ENCODE assay signal across 16 cellular contexts in genomic region chr19:18396471-18397241, GRCh38. TPM values are rescaled to one million over a fixed set of nuclear protein-coding genes. Genes with fewer than 3 reads are reported as not detected.
DNase-seq lines count a peak whose midpoint lies in the region; ATAC-seq and TF ChIP-seq lines count a peak whose summit lies in the region.
"Had no signal": no experiment of that assay in that cellular context is flagged by ENCODE, and none has a peak within 500 bp of the region (broad histone marks: within the 10 kb centered on the region; RNA-seq: fewer than 3 reads in every experiment).

No MANE protein-coding gene starts in this region.

- peaks cover 2% of the 10 kb centered on the region; the same call in 1 of the 2 replicates for H3K4me1 ChIP-seq in GM23338 (ENCODE audit: insufficient read depth)
- H3K4me1 ChIP-seq in spleen, result peaks cover 24 to 100% (median 79%) of the 10 kb centered on the region in 6 donors
- no peaks in the 10 kb centered on the region for H3K4me1 ChIP-seq in MM.1S (ENCODE audit: low read length)

- H3F3A ChIP-seq in GM23338 (replicated peaks; ENCODE audit: low read depth) (0 out of 2 replicates have a peak, but pooled peaks cover 3% of the 10 kb centered on the region), MM.1S (ENCODE audit: insufficient read depth, low read length) (no peaks in the 10 kb centered on the region)

- H3K27me3 ChIP-seq in GM23338 (ENCODE audit: insufficient read depth), result 0 out of 2 replicates have a peak, but pooled peaks cover 4% of the 10 kb centered on the region
- H3K27me3 ChIP-seq in spleen (replicated peaks in 1 of 7), result peaks cover 0 to 23% (median 0%) of the 10 kb centered on the region in 7 donors
- H3K27me3 ChIP-seq in MM.1S (replicated peaks; ENCODE audit: insufficient read depth, low read length), result peaks cover 48% of the 10 kb centered on the region

- CTCF ChIA-PET in WTC11 (lab: Charles Lee), result interaction anchor here (0.6 to 6.6 kb wide), 9 partner anchors 8 to 363 kb away, joined by 3 to 73 read pairs (median 4); partner anchors contain the start of gene GDF15

- H3K27me3 Mint-ChIP-seq in GM23338 (ENCODE audit: insufficient read depth, low read depth, poor library complexity) (peaks cover 16% of the 10 kb centered on the region), WTC11 (ENCODE audit: low read depth) (no peaks in the 10 kb centered on the region)
- H3K27me3 Mint-ChIP-seq: progenitor cell of endocrine pancreas had no signal

- H3K9me3 Mint-ChIP-seq in GM23338, result no peaks in the 10 kb centered on the region
- H3K9me3 Mint-ChIP-seq in WTC11, result no peaks in the 10 kb centered on the region
- H3K9me3 Mint-ChIP-seq: activated naive CD4-positive, alpha-beta T cell treated with anti-CD3 and anti-CD28 coated beads, Interleukin-2, amount 50 U/mL, for 72 hours had no signal

- H3K9me2 ChIP-seq in GM23338 (ENCODE audit: insufficient read depth) (no peaks in the 10 kb centered on the region), MM.1S (replicated peaks; ENCODE audit: insufficient read depth, low read length) (no peaks in the 10 kb centered on the region)

- H3K36me3 ChIP-seq in GM23338 (ENCODE audit: insufficient read depth) (no peaks in the 10 kb centered on the region), spleen (peaks cover 0 to 33% (median 1%) of the 10 kb centered on the region in 6 donors), MM.1S (replicated peaks; ENCODE audit: insufficient read depth, low read length) (no peaks in the 10 kb centered on the region)

- H3K4me3 ChIP-seq in GM23338 (peak overlapping the region; percentile 48; the same call in 1 of the 2 replicates), lower leg skin (ENCODE audit: low read depth, poor library complexity, severe bottlenecking) (peak overlapping the region; percentile 4), spleen (peak overlapping the region; percentile 20 to 70 (median 54)), MM.1S (ENCODE audit: low read length) (no peak overlapping the region)

- H3K36me3 Mint-ChIP-seq in GM23338 (ENCODE audit: low read depth) (no peaks in the 10 kb centered on the region), WTC11 (no peaks in the 10 kb centered on the region)
- H3K36me3 Mint-ChIP-seq: activated naive CD4-positive, alpha-beta T cell treated with anti-CD3 and anti-CD28 coated beads, Interleukin-2, amount 50 U/mL, for 72 hours had no signal

- H3K27ac Mint-ChIP-seq in GM23338 (no peak overlapping the region), WTC11 (no peak overlapping the region)
- H3K27ac Mint-ChIP-seq: activated naive CD4-positive, alpha-beta T cell treated with anti-CD3 and anti-CD28 coated beads, Interleukin-2, amount 50 U/mL, for 72 hours; progenitor cell of endocrine pancreas had no signal

- H3K79me2 ChIP-seq in GM23338 (replicated peaks; ENCODE audit: insufficient read depth) (no peaks in the 10 kb centered on the region), MM.1S (ENCODE audit: low read length) (no peaks in the 10 kb centered on the region)

- ATAC-seq in GM23338, result no peak
- no peak for ATAC-seq in WTC11
- ATAC-seq: activated naive CD4-positive, alpha-beta T cell treated with anti-CD3 and anti-CD28 coated beads, Interleukin-2, amount 50 U/mL, for 72 hours had no signal

- H3K27ac ChIP-seq in GM23338 (ENCODE audit: low read depth) (no peak overlapping the region), spleen (peak overlapping the region; percentile 32 to 92 (median 86)), MM.1S (ENCODE audit: low read length) (no peak overlapping the region)
- H3K27ac ChIP-seq: C4-2B had no signal

- WGBS in lower leg skin, 2 donors, result 61 to 76% methylated on average over 20 to 33 of the region's 37 CpGs
- WGBS in spleen, 5 donors, result 44 to 71% (median 61%) methylated on average over 18 to 37 of the region's 37 CpGs

- H3K9ac ChIP-seq in MM.1S (ENCODE audit: low read length), result no peak overlapping the region

- H3K4me1 Mint-ChIP-seq in GM23338, result peaks cover 3% of the 10 kb centered on the region; the same call in 2 of the 3 replicates
- peaks cover 5% of the 10 kb centered on the region for H3K4me1 Mint-ChIP-seq in WTC11

- POLR2A ChIA-PET in WTC11 (lab: Charles Lee), result interaction anchor here (1.3 kb wide), 1 partner anchor 115 kb away, joined by 3 read pairs; the partner anchor contains the start of gene JUND

- TF ChIP-seq POLR2A in lower leg skin (IDR thresholded peaks at IDR 0.05) (no peak), spleen (IDR thresholded peaks at IDR 0.05) (no peak)

- intact Hi-C loops in lower leg skin (cut with DNase I; ENCODE audit: low total_unique reads) (no loop called here), spleen (cut with DNase I; ENCODE audit: low total_unique reads) (no loop called here)

- TF ChIP-seq CTCF in GM23338 (conservative IDR thresholded peaks at IDR 0.05; ENCODE audit: low read depth in 2 of 2) (no peak), WTC11 (IDR thresholded peaks at IDR 0.05) (no peak), lower leg skin (IDR thresholded peaks at IDR 0.05) (no peak), spleen (IDR thresholded peaks at IDR 0.05 in 8 of 11, conservative IDR thresholded peaks at IDR 0.05 in 3 of 11) (no peak), MM.1S (IDR thresholded peaks at IDR 0.05; ENCODE audit: low read length) (no peak)

- DNase-seq in GM23338 (ENCODE audit: low spot score) (no peak), WTC11 (ENCODE audit: low spot score) (no peak), lower leg skin (ENCODE audit: low spot score in 2 of 2) (no peak), spleen (peak; percentile 86), cerebellar nuclear complex (lab: John Stamatoyannopoulos, UW) (no peak), UCSD-AML1 (lab: John Stamatoyannopoulos, UW; ENCODE audit: unreplicated experiment) (no peak), MM.1S (no peak), HT-29 (ENCODE audit: low spot score) (no peak)
- DNase-seq: hippocampal formation, NCI-H1092, NCI-H2171 treated with DMSO at 0.1 percent for 48 hours had no signal

- H3K4me3 Mint-ChIP-seq in GM23338 (no peak overlapping the region), WTC11 (0 out of 2 replicates have a peak overlapping the region, but pooled peaks have one; percentile 8)

- H4K20me1 ChIP-seq in GM23338 (replicated peaks; ENCODE audit: insufficient read depth) (no peaks in the 10 kb centered on the region), MM.1S (ENCODE audit: insufficient read depth, low read length) (no peaks in the 10 kb centered on the region)

- no peaks in the 10 kb centered on the region for H3K9me3 ChIP-seq in spleen
- no peaks in the 10 kb centered on the region for H3K9me3 ChIP-seq in MM.1S (replicated peaks; ENCODE audit: insufficient read depth, low read length)

- H3K4me2 ChIP-seq in GM23338, result peak overlapping the region; percentile 75; the same call in 1 of the 2 replicates
- H3K4me2 ChIP-seq in MM.1S (ENCODE audit: low read depth, low read length), result no peak overlapping the region

- H2AFZ ChIP-seq in GM23338, result no peak overlapping the region; the same call in 1 of the 2 replicates
- H2AFZ ChIP-seq in MM.1S (ENCODE audit: low read length), result no peak overlapping the region

TF ChIP-seq in GM23338, 12 proteins besides CTCF, POLR2A, EP300 and RAD21 (continues in another document):
- TF ChIP-seq EZH2phosphoT487 (IDR thresholded peaks at IDR 0.05; ENCODE audit: unreplicated experiment) (no peak), NANOG (IDR thresholded peaks at IDR 0.05; ENCODE audit: borderline replicate concordance) (no peak), JUNB (IDR thresholded peaks at IDR 0.05; ENCODE audit: unreplicated experiment) (no peak)

RNA-seq across cellular contexts. Expression of gene LRRC25, which starts 0.8 kb away (rescaled TPM):
- total RNA-seq in GM23338 (2014; rRNA removed; shearing (Covaris generic)), result 0.17 TPM in 1 of 2 replicates, not detected in the other
- 0.14 and 0.24 TPM in 2 replicates for polyA plus RNA-seq in GM23338 (2016; fragmentation: Nextera tagmentation; extraction: Ambion mirVana)
- 0.07 to 0.31 TPM (median 0.18 TPM) in 3 replicates for total RNA-seq in WTC11 (2021)
- total RNA-seq in lower leg skin, result 1 to 10 TPM in 3 of 4 donors, not detected in 1; 1.2 to 3.4 (median 2.2) TPM
- 100 to 1,000 TPM in 3 of 7 donors, 10 to 100 TPM in 4; 82.2 to 164 (median 90.5) TPM for total RNA-seq in spleen
- 10 to 100 TPM; 14.6 to 32.2 (median 16.0) TPM for polyA plus RNA-seq in spleen
- not detected in 2 replicates for total RNA-seq in HT-29 (2014; rRNA removed; shearing (Covaris generic))
- total RNA-seq: activated naive CD4-positive, alpha-beta T cell treated with anti-CD3 and anti-CD28 coated beads, Interleukin-2, amount 50 U/mL, for 72 hours; chondrocyte; Daoy; progenitor cell of endocrine pancreas had no signal

RNA-seq across cellular contexts. Expression of gene GDF15, which starts 10.7 kb away (rescaled TPM):
- total RNA-seq in GM23338 (2014; rRNA removed; shearing (Covaris generic)), result 15.7 and 19.8 TPM in 2 replicates
- polyA plus RNA-seq in GM23338 (2016; fragmentation: Nextera tagmentation; extraction: Ambion mirVana) (12.6 and 18.3 TPM in 2 replicates), spleen (10 to 100 TPM in 1 of 3 donors, under 1 TPM in 2; 0.77 to 15.9 (median 0.96) TPM)
- total RNA-seq in WTC11 (2021) (18.3 to 27.3 TPM (median 19.1 TPM) in 3 replicates), lower leg skin (1 to 10 TPM in 2 of 4 donors, under 1 TPM in 1, not detected in 1; 0.49 to 5.1 (median 4.5) TPM), spleen (10 to 100 TPM in 2 of 7 donors, 1 to 10 TPM in 5; 1.9 to 34.3 (median 4.3) TPM)
- total RNA-seq in HT-29 (2014; rRNA removed; shearing (Covaris generic)), result 529 and 584 TPM in 2 replicates

RNA-seq across cellular contexts. Expression of gene SSBP4, which starts 22.5 kb away (rescaled TPM):
- total RNA-seq in GM23338 (2014; rRNA removed; shearing (Covaris generic)), result 42.8 and 44.4 TPM in 2 replicates
- polyA plus RNA-seq in GM23338 (2016; fragmentation: Nextera tagmentation; extraction: Ambion mirVana), result 47.9 and 52.0 TPM in 2 replicates
- 44.5 to 51.2 TPM (median 47.4 TPM) in 3 replicates for total RNA-seq in WTC11 (2021)
- 10 to 100 TPM; 28.8 to 42.0 (median 36.0) TPM for total RNA-seq in lower leg skin
- total RNA-seq in spleen, result 100 to 1,000 TPM in 1 of 7 donors, 10 to 100 TPM in 6; 56.3 to 103 (median 82.4) TPM
- polyA plus RNA-seq in spleen, result 100 to 1,000 TPM in 1 of 3 donors, 10 to 100 TPM in 2; 80.6 to 143 (median 94.9) TPM
- total RNA-seq in HT-29 (2014; rRNA removed; shearing (Covaris generic)), result 78.0 and 87.1 TPM in 2 replicates

RNA-seq across cellular contexts. Expression of gene ISYNA1, which starts 41.3 kb away (rescaled TPM):
- 199 and 208 TPM in 2 replicates for total RNA-seq in GM23338 (2014; rRNA removed; shearing (Covaris generic))
- polyA plus RNA-seq in GM23338 (2016; fragmentation: Nextera tagmentation; extraction: Ambion mirVana) (191 and 217 TPM in 2 replicates), spleen (10 to 100 TPM; 31.7 to 58.2 (median 49.0) TPM)
- total RNA-seq in WTC11 (2021) (236 to 310 TPM (median 307 TPM) in 3 replicates), lower leg skin (10 to 100 TPM; 16.9 to 29.9 (median 22.3) TPM), spleen (10 to 100 TPM; 37.5 to 82.3 (median 44.4) TPM)
- 5.3 and 14.9 TPM in 2 replicates for total RNA-seq in HT-29 (2014; rRNA removed; shearing (Covaris generic))

RNA-seq across cellular contexts. Expression of gene PGPEP1, which starts 56.3 kb away (rescaled TPM):
- total RNA-seq in GM23338 (2014; rRNA removed; shearing (Covaris generic)), result 18.9 and 27.6 TPM in 2 replicates
- polyA plus RNA-seq in GM23338 (2016; fragmentation: Nextera tagmentation; extraction: Ambion mirVana) (15.5 and 19.4 TPM in 2 replicates), spleen (10 to 100 TPM in 1 of 3 donors, 1 to 10 TPM in 2; 9.3 to 17.3 (median 9.6) TPM)
- total RNA-seq in WTC11 (2021) (39.2 to 68.1 TPM (median 40.8 TPM) in 3 replicates), lower leg skin (1 to 10 TPM; 2.4 to 7.1 (median 4.8) TPM), spleen (10 to 100 TPM; 20.2 to 65.6 (median 45.1) TPM)
- 13.6 and 18.9 TPM in 2 replicates for total RNA-seq in HT-29 (2014; rRNA removed; shearing (Covaris generic))

Comparison
In these comparisons a context has a peak if more than half of its experiments do, and no peak if none do; other contexts are left out.
1. H3K27ac ChIP-seq: peak in spleen (8 of 8); none in GM23338 (single experiment) and MM.1S (single experiment).
2. RNA of gene LRRC25, which starts 0.8 kb away (total RNA-seq): 82.2 to 164 TPM in spleen; 1.2 to 3.4 TPM in lower leg skin, 0.07 to 0.31 TPM in WTC11, 0.17 TPM in GM23338 and not detected in HT-29; every median in the first group is over 10 times any median in the second.
3. RNA of gene GDF15, which starts 10.7 kb away (total RNA-seq): 529 to 584 TPM in HT-29; 18.3 to 27.3 TPM in WTC11, 15.7 to 19.8 TPM in GM23338, 0.49 to 5.1 TPM in lower leg skin and 1.9 to 34.3 TPM in spleen; every median in the first group is over 10 times any median in the second.